9 cellular contexts compared by ENCODE assay signal in genomic region chr3:50242371-50242770, GRCh38. TPM values are rescaled to one million over a fixed set of nuclear protein-coding genes. Genes with fewer than 3 reads are reported as not detected.
A peak's percentile ranks its signal among the peaks of the same experiment; 100 is the strongest.
DNase-seq lines count a peak whose midpoint lies in the region; ATAC-seq and TF ChIP-seq lines count a peak whose summit lies in the region.
"Had no signal": no experiment of that assay in that cellular context is flagged by ENCODE, and none has a peak within 500 bp of the region (broad histone marks: within the 10 kb centered on the region; RNA-seq: fewer than 3 reads in every experiment).

No MANE protein-coding gene starts in this region.

- DNase-seq in activated naive CD4-positive, alpha-beta T cell (lab: John Stamatoyannopoulos, UW): no peak
- DNase-seq in adrenal gland (no peak), thyroid gland (no peak), NCI-H128 (lab: John Stamatoyannopoulos, UW; ENCODE audit: unreplicated experiment) (no peak), SJCRH30 (no peak)
- DNase-seq: activated CD4-positive, alpha-beta T cell treated with anti-CD3 and anti-CD28 coated beads, Interleukin-2, amount 50 U/mL, for 1 hour had no signal

- intact Hi-C loops in adrenal gland (cut with DNase I): no loop called here
- intact Hi-C loops in thyroid gland (cut with DNase I): no loop called here

- peak overlapping the region; percentile 73 for H3K4me3 Mint-ChIP-seq in activated naive CD4-positive, alpha-beta T cell treated with anti-CD3 and anti-CD28 coated beads, Interleukin-2, amount 50 U/mL, for 24 hours

- no peak for TF ChIP-seq POLR2A in adrenal gland (IDR thresholded peaks at IDR 0.05)
- no peak for TF ChIP-seq POLR2A in thyroid gland (IDR thresholded peaks at IDR 0.05)

- peaks cover 83% of the 10 kb centered on the region for H3K4me1 Mint-ChIP-seq in activated naive CD4-positive, alpha-beta T cell treated with anti-CD3 and anti-CD28 coated beads, Interleukin-2, amount 50 U/mL, for 24 hours

- H3K4me1 ChIP-seq in adrenal gland (replicated peaks in 1 of 2) (peaks cover 49 to 91% of the 10 kb centered on the region in 2 donors), mesodermal cell (ENCODE audit: control insufficient read depth, insufficient read depth, low read length, poor library complexity, severe bottlenecking) (peaks cover 68% of the 10 kb centered on the region), thyroid gland (peaks cover 50 to 84% of the 10 kb centered on the region in 2 donors), SJCRH30 (peaks cover 9% of the 10 kb centered on the region)

- H3K9me3 Mint-ChIP-seq in activated naive CD4-positive, alpha-beta T cell treated with anti-CD3 and anti-CD28 coated beads, Interleukin-2, amount 50 U/mL, for 24 hours: no peaks in the 10 kb centered on the region

- H3K36me3 ChIP-seq in adrenal gland (replicated peaks in 1 of 2) (peaks cover 0 to 3% of the 10 kb centered on the region in 2 donors), mesodermal cell (ENCODE audit: control insufficient read depth, insufficient read depth, low read length) (peaks cover 62% of the 10 kb centered on the region), thyroid gland (peaks cover 3 to 4% of the 10 kb centered on the region in 2 donors), SJCRH30 (no peaks in the 10 kb centered on the region)

- peak overlapping the region; percentile 99 for H3K27ac Mint-ChIP-seq in activated naive CD4-positive, alpha-beta T cell treated with anti-CD3 and anti-CD28 coated beads, Interleukin-2, amount 50 U/mL, for 24 hours

- 17 to 89% (median 53%) methylated on average over 1 to 4 of the region's 4 CpGs for WGBS in adrenal gland, 4 donors
- 91 to 100% methylated on average over 1 of the region's 4 CpGs for WGBS in mesodermal cell (ENCODE audit: insufficient coverage in 2 of 2), 2 experiments
- 58 to 61% methylated on average over 4 of the region's 4 CpGs for WGBS in thyroid gland, 2 donors

- no peaks in the 10 kb centered on the region for H3K36me3 Mint-ChIP-seq in activated naive CD4-positive, alpha-beta T cell treated with anti-CD3 and anti-CD28 coated beads, Interleukin-2, amount 50 U/mL, for 24 hours

- H3K27me3 ChIP-seq in adrenal gland (no peaks in the 10 kb centered on the region), thyroid gland (no peaks in the 10 kb centered on the region), SJCRH30 (no peaks in the 10 kb centered on the region)

- no peak overlapping the region for H3K4me3 ChIP-seq in adrenal gland
- H3K4me3 ChIP-seq in mesodermal cell (ENCODE audit: extremely low read depth, insufficient read depth, low read length, poor library complexity, severe bottlenecking): no peak overlapping the region
- H3K4me3 ChIP-seq in thyroid gland (replicated peaks in 1 of 3): no peak overlapping the region
- H3K4me3 ChIP-seq in SJCRH30: no peak overlapping the region

- ATAC-seq in HG03342 (IDR thresholded peaks at IDR 0.05; ENCODE audit: unreplicated experiment): no peak

- H3K27ac ChIP-seq in adrenal gland (peak overlapping the region in 4 of 5 donors; percentile 54 to 92 (median 81)), mesodermal cell (ENCODE audit: low read depth, low read length, severe bottlenecking) (peak overlapping the region; percentile 67), thyroid gland (peak overlapping the region in 2 of 3 donors; percentile 69 to 86), SJCRH30 (no peak overlapping the region)

- H3K9me3 ChIP-seq in adrenal gland (replicated peaks in 1 of 3) (no peaks in the 10 kb centered on the region), mesodermal cell (ENCODE audit: control insufficient read depth, low read length) (no peaks in the 10 kb centered on the region), thyroid gland (no peaks in the 10 kb centered on the region), SJCRH30 (replicated peaks) (no peaks in the 10 kb centered on the region)

- no peaks in the 10 kb centered on the region for H3K27me3 Mint-ChIP-seq in activated naive CD4-positive, alpha-beta T cell treated with anti-CD3 and anti-CD28 coated beads, Interleukin-2, amount 50 U/mL, for 24 hours

- TF ChIP-seq CTCF in adrenal gland (IDR thresholded peaks at IDR 0.05) (no peak), thyroid gland (IDR thresholded peaks at IDR 0.05) (no peak)

RNA-seq across cellular contexts. Expression of gene GNAI2, which starts 6.4 kb away (rescaled TPM):
- total RNA-seq in adrenal gland (100 to 1,000 TPM; 109 to 275 (median 206) TPM), thyroid gland (100 to 1,000 TPM; 111 to 171 (median 142) TPM)
- 100 to 1,000 TPM; 133 to 163 (median 157) TPM for polyA plus RNA-seq in adrenal gland
- polyA plus RNA-seq in mesodermal cell (2013, experiment 1 of 2): 395 TPM
- polyA plus RNA-seq in mesodermal cell (2013, experiment 2 of 2): 323 TPM
- total RNA-seq in SJCRH30 (2014; rRNA removed; shearing (Covaris generic)): 63.8 and 64.7 TPM in 2 replicates

RNA-seq across cellular contexts. Expression of gene SEMA3B, which starts 26.6 kb away (rescaled TPM):
- total RNA-seq in adrenal gland (100 to 1,000 TPM in 7 of 8 donors, 10 to 100 TPM in 1; 81.7 to 468 (median 224) TPM), thyroid gland (10 to 100 TPM; 21.0 to 31.0 (median 26.5) TPM)
- polyA plus RNA-seq in adrenal gland: 100 to 1,000 TPM; 159 to 496 (median 451) TPM
- 6.8 TPM for polyA plus RNA-seq in mesodermal cell (2013, experiment 1 of 2)
- 6.1 TPM for polyA plus RNA-seq in mesodermal cell (2013, experiment 2 of 2)
- total RNA-seq in SJCRH30 (2014; rRNA removed; shearing (Covaris generic)): 3.3 and 4.8 TPM in 2 replicates

RNA-seq across cellular contexts. Expression of gene LSMEM2, which starts 36.5 kb away (rescaled TPM):
- total RNA-seq in adrenal gland (under 1 TPM in 3 of 8 donors, not detected in 5; 0.36 to 0.76 (median 0.60) TPM), thyroid gland (not detected)
- polyA plus RNA-seq in adrenal gland: under 1 TPM; 0.09 to 0.64 (median 0.47) TPM
- polyA plus RNA-seq in mesodermal cell (2013, experiment 1 of 2): not detected
- polyA plus RNA-seq in mesodermal cell (2013, experiment 2 of 2): not detected
- total RNA-seq in SJCRH30 (2014; rRNA removed; shearing (Covaris generic)): not detected in 2 replicates

RNA-seq across cellular contexts. Expression of gene SLC38A3, which starts 37.3 kb away (rescaled TPM):
- 10 to 100 TPM in 1 of 8 donors, under 1 TPM in 5, not detected in 2; 0.07 to 48.8 (median 0.43) TPM for total RNA-seq in adrenal gland
- polyA plus RNA-seq in adrenal gland: under 1 TPM; 0.05 to 0.30 (median 0.08) TPM
- polyA plus RNA-seq in mesodermal cell (2013, experiment 1 of 2): 2.5 TPM
- 1.4 TPM for polyA plus RNA-seq in mesodermal cell (2013, experiment 2 of 2)
- 1 to 10 TPM; 1.1 to 5.0 (median 3.6) TPM for total RNA-seq in thyroid gland
- total RNA-seq in SJCRH30 (2014; rRNA removed; shearing (Covaris generic)): 1.4 and 2.9 TPM in 2 replicates

RNA-seq across cellular contexts. Expression of gene IFRD2, which starts 49.9 kb away (rescaled TPM):
- 10 to 100 TPM; 44.9 to 96.3 (median 55.2) TPM for total RNA-seq in adrenal gland
- polyA plus RNA-seq in adrenal gland: 100 to 1,000 TPM in 2 of 3 donors, 10 to 100 TPM in 1; 55.9 to 182 (median 144) TPM
- 42.2 TPM for polyA plus RNA-seq in mesodermal cell (2013, experiment 1 of 2)
- polyA plus RNA-seq in mesodermal cell (2013, experiment 2 of 2): 33.5 TPM
- total RNA-seq in thyroid gland: 10 to 100 TPM; 63.9 to 96.5 (median 88.4) TPM
- 85.3 and 98.8 TPM in 2 replicates for total RNA-seq in SJCRH30 (2014; rRNA removed; shearing (Covaris generic))
